Comparison of ENCODE assay signal across 8 cellular contexts in the genomic region with DNA sequence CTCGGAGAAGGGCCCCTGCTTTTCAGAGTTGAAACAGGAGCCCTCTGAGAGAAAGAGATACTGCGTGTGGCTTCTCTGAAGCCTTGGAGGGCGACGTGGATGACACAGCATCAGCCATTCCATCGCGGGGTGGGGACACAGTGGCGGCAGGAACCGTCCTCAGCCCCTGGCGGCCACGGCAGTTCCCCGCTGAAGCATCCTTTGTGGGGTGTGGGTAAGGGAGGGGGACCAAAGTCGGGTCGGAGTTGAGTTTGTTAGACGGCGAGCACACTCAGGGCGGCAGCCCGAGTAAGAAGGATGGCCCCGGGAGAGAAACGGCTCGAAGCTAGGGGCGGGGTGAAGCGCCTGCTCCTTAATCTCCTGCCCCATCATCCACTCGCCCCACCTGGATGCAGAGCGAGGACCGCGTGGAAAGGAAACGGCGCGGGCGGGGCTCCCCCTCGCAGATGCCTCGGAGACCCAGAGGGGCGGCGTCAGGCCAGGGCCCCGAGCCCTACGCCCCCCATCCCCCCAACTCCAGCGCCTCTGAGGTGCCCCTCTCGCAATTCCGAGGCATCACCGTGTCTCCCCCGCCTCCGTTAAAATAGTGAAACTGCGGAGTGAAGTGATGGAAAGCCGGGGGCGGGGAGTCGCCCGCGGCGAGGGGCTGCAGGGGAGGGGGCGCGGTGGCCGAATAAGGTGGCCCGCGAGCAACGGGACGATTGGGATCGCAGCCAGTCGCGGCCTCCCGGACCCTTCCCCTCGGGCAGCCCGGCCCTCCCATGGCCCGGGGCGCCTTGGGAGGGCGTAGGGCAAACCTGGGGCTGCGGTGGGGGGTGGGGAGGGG. TPM values are rescaled to one million over a fixed set of nuclear protein-coding genes. Genes with fewer than 3 reads are reported as not detected.
DNase-seq lines count a peak whose midpoint lies in the region; ATAC-seq, FAIRE-seq and TF ChIP-seq lines count a peak whose summit lies in the region.

No MANE protein-coding gene starts in this region.

- H2AFZ ChIP-seq in astrocyte (ENCODE audit: low read depth, low read length) = peak overlapping the region; percentile 90

- peak overlapping the region; percentile 49 for H3K27ac ChIP-seq in astrocyte (ENCODE audit: low read depth, low read length)

- no peaks in the 10 kb centered on the region for H3K9me3 Mint-ChIP-seq in T-helper 1 cell treated with Interleukin-12 subunit alpha and Interleukin-12 subunit beta and Interleukin-4 antibody, amounts not matched to agents 30 μg/mL and 1 μg/mL, for 36 hours
- peaks cover 2% of the 10 kb centered on the region for H3K9me3 Mint-ChIP-seq in astrocyte (ENCODE audit: unreplicated experiment)

- no peaks in the 10 kb centered on the region for H3K36me3 ChIP-seq in astrocyte (ENCODE audit: insufficient read depth, low read length)

- ATAC-seq in GM18867 (IDR thresholded peaks at IDR 0.05; ENCODE audit: unreplicated experiment) (peak; percentile 32), HG03108 (IDR thresholded peaks at IDR 0.05; ENCODE audit: unreplicated experiment) (peak; percentile 26)

- H3K4me1 ChIP-seq in astrocyte (ENCODE audit: insufficient read depth, low read length) = peaks cover 9% of the 10 kb centered on the region

- peaks cover 23% of the 10 kb centered on the region for H3K4me1 Mint-ChIP-seq in T-helper 1 cell treated with Interleukin-12 subunit alpha and Interleukin-12 subunit beta and Interleukin-4 antibody, amounts not matched to agents 30 μg/mL and 1 μg/mL, for 36 hours (ENCODE audit: low read depth)
- H3K4me1 Mint-ChIP-seq in astrocyte (ENCODE audit: low read depth, unreplicated experiment) = peaks cover 19% of the 10 kb centered on the region

- TF ChIP-seq CTCF in astrocyte (IDR thresholded peaks at IDR 0.05; ENCODE audit: insufficient read depth, low read depth, low read length) = peak; percentile 18

- peaks cover 2% of the 10 kb centered on the region for H3K36me3 Mint-ChIP-seq in T-helper 1 cell treated with Interleukin-12 subunit alpha and Interleukin-12 subunit beta and Interleukin-4 antibody, amounts not matched to agents 30 μg/mL and 1 μg/mL, for 36 hours (ENCODE audit: low read depth)
- H3K36me3 Mint-ChIP-seq in astrocyte (ENCODE audit: low read depth, unreplicated experiment) = no peaks in the 10 kb centered on the region

- peaks cover 10% of the 10 kb centered on the region for H3K27me3 Mint-ChIP-seq in T-helper 1 cell treated with Interleukin-12 subunit alpha and Interleukin-12 subunit beta and Interleukin-4 antibody, amounts not matched to agents 30 μg/mL and 1 μg/mL, for 36 hours (ENCODE audit: low read depth)
- H3K27me3 Mint-ChIP-seq in astrocyte (ENCODE audit: low read depth, unreplicated experiment) = no peaks in the 10 kb centered on the region

- no peaks in the 10 kb centered on the region for H3K27me3 ChIP-seq in astrocyte (ENCODE audit: insufficient read depth, low read length)

- peaks cover 27% of the 10 kb centered on the region for H4K20me1 ChIP-seq in astrocyte (ENCODE audit: insufficient read depth, low read length)

- DNase-seq in A172 (ENCODE audit: low spot score) = peak; percentile 16
- DNase-seq in astrocyte (ENCODE audit: low read depth) = no peak
- DNase-seq in iPS-NIHi7 (ENCODE audit: extremely low spot score) = peak; percentile 49
- peak; percentile 68 to 72 for DNase-seq in stimulated activated CD4-positive, alpha-beta T cell treated with anti-CD3 and anti-CD28 coated beads, Interleukin-2, amount 100 ng/mL, for 24 hours
- DNase-seq in SW 1271 (lab: John Stamatoyannopoulos, UW) = no peak

- peak overlapping the region; percentile 62 for H3K27ac Mint-ChIP-seq in T-helper 1 cell treated with Interleukin-12 subunit alpha and Interleukin-12 subunit beta and Interleukin-4 antibody, amounts not matched to agents 30 μg/mL and 1 μg/mL, for 36 hours
- H3K27ac Mint-ChIP-seq in astrocyte (ENCODE audit: unreplicated experiment) = peak overlapping the region; percentile 88

- FAIRE-seq in astrocyte (lab: Jason Lieb, UNC) = no peak

- peak overlapping the region; percentile 97 for H3K9ac ChIP-seq in astrocyte (ENCODE audit: low read length)

- peak overlapping the region; percentile 99 for H3K4me3 ChIP-seq in astrocyte (ENCODE audit: insufficient read depth, low read depth, low read length)

- peak overlapping the region; percentile 77 for H3K4me3 Mint-ChIP-seq in T-helper 1 cell treated with Interleukin-12 subunit alpha and Interleukin-12 subunit beta and Interleukin-4 antibody, amounts not matched to agents 30 μg/mL and 1 μg/mL, for 36 hours
- peak overlapping the region; percentile 81 for H3K4me3 Mint-ChIP-seq in astrocyte (ENCODE audit: unreplicated experiment)

- H3K9me3 ChIP-seq in astrocyte (ENCODE audit: insufficient read depth, low read depth, low read length) = no peaks in the 10 kb centered on the region

- peak overlapping the region; percentile 88 for H3K4me2 ChIP-seq in astrocyte (ENCODE audit: low read length)

- H3K79me2 ChIP-seq in astrocyte (ENCODE audit: insufficient read depth, low read length) = peaks cover 43% of the 10 kb centered on the region

RNA-seq across cellular contexts. Expression of a gene that starts 0.8 kb away (rescaled TPM):
- total RNA-seq in A172 (2014; rRNA removed; shearing (Covaris generic)) = 5.1 and 7.3 TPM in 2 replicates
- total RNA-seq in astrocyte = 37.2 and 41.8 TPM in 2 replicates

Comparison
In these comparisons a context has a peak if more than half of its experiments do, and no peak if none do; other contexts are left out.
1. DNase-seq: peak in A172 (single experiment), iPS-NIHi7 (single experiment) and stimulated activated CD4-positive, alpha-beta T cell treated with anti-CD3 and anti-CD28 coated beads, Interleukin-2, amount 100 ng/mL, for 24 hours (2 of 2); none in astrocyte (single experiment) and SW 1271 (0 of 2).